Comparison of ENCODE assay signal across 11 cellular contexts in the genomic region with DNA sequence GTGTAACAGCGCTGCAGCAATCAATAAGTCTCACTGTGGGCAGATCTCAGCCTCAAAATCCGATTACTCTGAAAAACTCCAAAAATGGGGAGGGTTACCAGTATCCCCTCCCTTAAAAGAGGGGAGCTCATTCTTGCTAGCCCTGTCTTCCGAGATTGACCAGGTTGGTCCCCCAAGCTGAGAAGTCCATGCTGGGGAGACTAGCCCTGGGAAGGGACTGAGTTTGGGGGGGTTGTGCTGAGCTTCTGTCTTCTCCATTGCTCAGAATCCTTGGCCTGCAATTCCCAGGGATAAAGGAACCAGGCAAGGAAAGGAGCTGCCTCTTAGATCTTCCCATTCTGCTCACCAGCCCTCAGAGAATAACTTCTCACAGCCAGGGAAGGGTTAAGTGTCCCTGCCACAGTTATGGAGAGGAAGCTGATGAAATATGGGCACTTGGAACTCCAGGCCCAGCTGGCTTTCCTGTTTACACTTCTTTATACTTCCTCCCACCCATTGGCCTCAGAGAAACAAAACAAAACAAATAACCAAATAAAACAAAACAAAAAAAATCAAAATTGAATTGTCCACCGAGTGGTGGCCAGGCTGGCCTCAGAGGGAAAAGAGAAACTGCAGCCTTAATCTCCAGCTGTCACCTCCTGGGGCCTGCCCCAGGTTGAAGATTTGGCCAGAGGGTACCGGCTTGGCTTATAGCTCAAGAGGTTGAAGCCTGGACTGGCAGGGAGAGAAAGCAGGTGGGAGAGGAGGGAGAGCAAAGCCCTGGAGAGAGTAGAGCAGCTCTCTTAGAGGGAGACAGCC. TPM values are rescaled to one million over a fixed set of nuclear protein-coding genes. Genes with fewer than 3 reads are reported as not detected.
DNase-seq lines count a peak whose midpoint lies in the region; ATAC-seq and TF ChIP-seq lines count a peak whose summit lies in the region.
"Had no signal": no experiment of that assay in that cellular context is flagged by ENCODE, and none has a peak within 500 bp of the region (broad histone marks: within the 10 kb centered on the region; RNA-seq: fewer than 3 reads in every experiment).

No MANE protein-coding gene starts in this region.

- intact Hi-C loops in uterus (cut with DNase I; ENCODE audit: low total_unique reads) = loop anchor here (2.0 kb wide), 1 partner anchor 95 kb away; no protein-coding TSS in a partner anchor

- H3K4me3 ChIP-seq in uterus (no peak overlapping the region), tibial nerve (no peak overlapping the region)
- H3K4me3 ChIP-seq: coronary artery had no signal

- TF ChIP-seq EP300 in tibial nerve (IDR thresholded peaks at IDR 0.05) = no peak

- 45 to 51% methylated on average over 5 of the region's 5 CpGs for WGBS in tibial nerve, 2 donors

- H3K27ac ChIP-seq in RWPE1 (peak overlapping the region; percentile 9; the same call in 1 of the 2 replicates), uterus (peak overlapping the region; percentile 79 to 87), tibial nerve (peak overlapping the region in 2 of 4 donors; percentile 36 to 38)

- peaks cover 38% of the 10 kb centered on the region for H3K4me1 Mint-ChIP-seq in activated naive CD8-positive, alpha-beta T cell treated with anti-CD3 and anti-CD28 coated beads, Interleukin-2, amount 50 U/mL, for 24 hours
- H3K4me1 Mint-ChIP-seq in activated naive CD8-positive, alpha-beta T cell treated with anti-CD3 and anti-CD28 coated beads for 36 hours = peaks cover 31% of the 10 kb centered on the region

- no peak for ATAC-seq in activated naive CD8-positive, alpha-beta T cell treated with anti-CD3 and anti-CD28 coated beads, Interleukin-2, amount 50 U/mL, for 24 hours
- no peak for ATAC-seq in HG02852 (IDR thresholded peaks at IDR 0.05; ENCODE audit: unreplicated experiment)

- CTCF ChIA-PET in RWPE1 (lab: Yijun Ruan, JAX) = interaction anchor here (0.6 to 2.8 kb wide), 6 partner anchors 8 to 579 kb away, joined by 3 to 9 read pairs (median 6); no protein-coding TSS in a partner anchor

- H3K36me3 Mint-ChIP-seq in activated naive CD8-positive, alpha-beta T cell treated with anti-CD3 and anti-CD28 coated beads, Interleukin-2, amount 50 U/mL, for 24 hours (ENCODE audit: low read depth) = no peaks in the 10 kb centered on the region
- peaks cover 2% of the 10 kb centered on the region for H3K36me3 Mint-ChIP-seq in activated naive CD8-positive, alpha-beta T cell treated with anti-CD3 and anti-CD28 coated beads for 36 hours

- H3K27me3 Mint-ChIP-seq in activated naive CD8-positive, alpha-beta T cell treated with anti-CD3 and anti-CD28 coated beads, Interleukin-2, amount 50 U/mL, for 24 hours = peaks cover 96% of the 10 kb centered on the region
- H3K27me3 Mint-ChIP-seq in activated naive CD8-positive, alpha-beta T cell treated with anti-CD3 and anti-CD28 coated beads for 36 hours = peaks cover 99% of the 10 kb centered on the region

- H3K36me3 ChIP-seq in uterus (no peaks in the 10 kb centered on the region), tibial nerve (no peaks in the 10 kb centered on the region)

- DNase-seq in activated naive CD8-positive, alpha-beta T cell treated with anti-CD3 and anti-CD28 coated beads, Interleukin-2, amount 50 U/mL, for 24 hours = no peak
- DNase-seq in activated naive CD8-positive, alpha-beta T cell treated with anti-CD3 and anti-CD28 coated beads for 36 hours = no peak
- DNase-seq in RWPE1 (ENCODE audit: low spot score) (no peak), left kidney (ENCODE audit: low read depth, low spot score) (peak; percentile 94), uterus (no peak), activated T-cell treated with anti-CD3 and anti-CD28 coated beads for 4 hours (no peak), tibial nerve (ENCODE audit: low spot score in 2 of 2) (no peak)
- DNase-seq: activated T-cell treated with anti-CD3 and anti-CD28 coated beads, Interleukin-2, amount 50 U/mL, for 1 hour; retina had no signal

- TF ChIP-seq CTCF in RWPE1 (conservative IDR thresholded peaks at IDR 0.05; ENCODE audit: low read depth) (no peak), uterus (IDR thresholded peaks at IDR 0.05) (no peak), tibial nerve (IDR thresholded peaks at IDR 0.05) (no peak)

- TF ChIP-seq POLR2A in uterus (IDR thresholded peaks at IDR 0.05) (no peak), tibial nerve (IDR thresholded peaks at IDR 0.05) (no peak)

- peak overlapping the region; percentile 12 for H3K4me3 Mint-ChIP-seq in activated naive CD8-positive, alpha-beta T cell treated with anti-CD3 and anti-CD28 coated beads, Interleukin-2, amount 50 U/mL, for 24 hours
- no peak overlapping the region for H3K4me3 Mint-ChIP-seq in activated naive CD8-positive, alpha-beta T cell treated with anti-CD3 and anti-CD28 coated beads for 36 hours

- POLR2A ChIA-PET in RWPE1 (lab: Yijun Ruan, JAX; ENCODE audit: low non-redundant PET) = no interaction called here

- no peaks in the 10 kb centered on the region for H3K9me3 Mint-ChIP-seq in activated naive CD8-positive, alpha-beta T cell treated with anti-CD3 and anti-CD28 coated beads, Interleukin-2, amount 50 U/mL, for 24 hours
- H3K9me3 Mint-ChIP-seq in activated naive CD8-positive, alpha-beta T cell treated with anti-CD3 and anti-CD28 coated beads for 36 hours = no peaks in the 10 kb centered on the region

- H3K4me1 ChIP-seq in uterus = peaks cover 0 to 6% of the 10 kb centered on the region in 2 donors
- H3K4me1 ChIP-seq in tibial nerve = peaks cover 0 to 47% (median 9%) of the 10 kb centered on the region in 4 donors

- peaks cover 0 to 43% of the 10 kb centered on the region in 2 donors for H3K27me3 ChIP-seq in uterus
- H3K27me3 ChIP-seq in tibial nerve = peaks cover 0 to 100% of the 10 kb centered on the region in 2 donors

- no peak overlapping the region for H3K27ac Mint-ChIP-seq in activated naive CD8-positive, alpha-beta T cell treated with anti-CD3 and anti-CD28 coated beads, Interleukin-2, amount 50 U/mL, for 24 hours
- no peak overlapping the region for H3K27ac Mint-ChIP-seq in activated naive CD8-positive, alpha-beta T cell treated with anti-CD3 and anti-CD28 coated beads for 36 hours

- no peaks in the 10 kb centered on the region for H3K9me3 ChIP-seq in uterus
- no peaks in the 10 kb centered on the region for H3K9me3 ChIP-seq in tibial nerve

RNA-seq across cellular contexts. Expression of gene HOXB3, which starts 2.6 kb away (rescaled TPM):
- 1 to 10 TPM; 1.4 to 2.0 TPM for total RNA-seq in activated naive CD8-positive, alpha-beta T cell treated with anti-CD3 and anti-CD28 coated beads for 36 hours
- total RNA-seq in uterus (10 to 100 TPM; 10.6 to 30.0 (median 18.0) TPM), tibial nerve (10 to 100 TPM in 2 of 4 donors, 1 to 10 TPM in 2; 3.7 to 14.1 (median 9.4) TPM)

RNA-seq across cellular contexts. Expression of gene HOXB5, which starts 6.1 kb away (rescaled TPM):
- total RNA-seq in activated naive CD8-positive, alpha-beta T cell treated with anti-CD3 and anti-CD28 coated beads for 36 hours = not detected
- 1 to 10 TPM in 1 of 4 donors, under 1 TPM in 2, not detected in 1; 0.55 to 2.5 (median 0.59) TPM for total RNA-seq in uterus
- total RNA-seq in tibial nerve = 1 to 10 TPM in 2 of 4 donors, not detected in 2; 1.6 to 1.8 TPM

RNA-seq across cellular contexts. Expression of gene HOXB4, which starts 9.3 kb away (rescaled TPM):
- 1 to 10 TPM; 1.3 to 1.9 TPM for total RNA-seq in activated naive CD8-positive, alpha-beta T cell treated with anti-CD3 and anti-CD28 coated beads for 36 hours
- total RNA-seq in uterus (1 to 10 TPM in 2 of 4 donors, under 1 TPM in 1, not detected in 1; 0.88 to 6.9 (median 5.5) TPM), tibial nerve (1 to 10 TPM; 1.2 to 3.5 (median 2.0) TPM)

RNA-seq across cellular contexts. Expression of gene HOXB6, which starts 17.3 kb away (rescaled TPM):
- not detected for total RNA-seq in activated naive CD8-positive, alpha-beta T cell treated with anti-CD3 and anti-CD28 coated beads for 36 hours
- total RNA-seq in uterus = 10 to 100 TPM in 1 of 4 donors, 1 to 10 TPM in 1, under 1 TPM in 1, not detected in 1; 0.88 to 18.2 (median 7.3) TPM
- total RNA-seq in tibial nerve = 1 to 10 TPM in 3 of 4 donors, under 1 TPM in 1; 0.66 to 5.1 (median 2.9) TPM

RNA-seq across cellular contexts. Expression of gene HOXB7, which starts 23.3 kb away (rescaled TPM):
- 1 to 10 TPM in 1 of 2 experiments, under 1 TPM in 1; 0.62 to 1.4 TPM for total RNA-seq in activated naive CD8-positive, alpha-beta T cell treated with anti-CD3 and anti-CD28 coated beads for 36 hours
- 1 to 10 TPM in 3 of 4 donors, not detected in 1; 1.0 to 6.9 (median 3.5) TPM for total RNA-seq in uterus
- total RNA-seq in tibial nerve = 1 to 10 TPM; 1.8 to 4.0 (median 2.3) TPM
